14 cellular contexts compared by ENCODE assay signal in genomic region chr5:179253730-179254129, GRCh38.
"Had no signal": no experiment of that assay in that cellular context is flagged by ENCODE, and none has a peak within 500 bp of the region (broad histone marks: within the 10 kb centered on the region; RNA-seq: fewer than 3 reads in every experiment).

No MANE protein-coding gene starts in this region.

- H3K4me3 ChIP-seq: cardiac muscle cell, lung, sigmoid colon had no signal

- ATAC-seq: naive thymus-derived CD4-positive, alpha-beta T cell; stimulated activated naive CD8-positive, alpha-beta T cell treated with anti-CD3 and anti-CD28 coated beads, Interleukin-15, Interleukin-2, amounts not matched to agents 100 U/mL and 50 U/mL, for 24 hours; T-cell had no signal

- H3K36me3 ChIP-seq: cardiac muscle cell, neutrophil, sigmoid colon had no signal

- H3K9me3 Mint-ChIP-seq: activated T-helper 2 cell treated with anti-CD3 and anti-CD28 coated beads, Interferon-gamma antibody, Interleukin-2, Interleukin-4, amounts not matched to agents 10 μg/mL and 5 μg/mL and 100 μg/mL, durations not matched to agents 14 hours and 24 hours and 36 hours; T-cell had no signal

- H3K9me3 ChIP-seq: neutrophil, sigmoid colon had no signal

- FAIRE-seq: astrocyte had no signal

- H3K27ac Mint-ChIP-seq: activated T-helper 2 cell treated with anti-CD3 and anti-CD28 coated beads, Interferon-gamma antibody, Interleukin-2, Interleukin-4, amounts not matched to agents 10 μg/mL and 5 μg/mL and 100 μg/mL, durations not matched to agents 14 hours and 24 hours and 36 hours; naive thymus-derived CD4-positive, alpha-beta T cell; T-cell had no signal

- DNase-seq: activated CD4-positive, alpha-beta T cell treated with anti-CD3 and anti-CD28 coated beads for 48 hours; activated T-cell treated with anti-CD3 and anti-CD28 coated beads for 4 hours; sigmoid colon; stimulated activated CD4-positive, alpha-beta T cell treated with anti-CD3 and anti-CD28 coated beads, Interleukin-2, amount 100 ng/mL, for 48 hours; stimulated activated naive CD8-positive, alpha-beta T cell treated with anti-CD3 and anti-CD28 coated beads, Interleukin-15, Interleukin-2, amounts not matched to agents 100 U/mL and 50 U/mL, for 24 hours; T1000 had no signal

- H3K27me3 ChIP-seq: cardiac muscle cell, sigmoid colon had no signal

- H3K4me3 Mint-ChIP-seq: naive thymus-derived CD4-positive, alpha-beta T cell; T-cell had no signal

- H3K27ac ChIP-seq: cardiac muscle cell, neutrophil, sigmoid colon, VCaP had no signal

- H3K4me1 Mint-ChIP-seq: naive thymus-derived CD4-positive, alpha-beta T cell; T-cell had no signal

- H3K36me3 Mint-ChIP-seq: naive thymus-derived CD4-positive, alpha-beta T cell; T-cell had no signal
